21 cellular contexts compared by ENCODE assay signal in genomic region chr20:63015665-63016361, GRCh38. TPM values are rescaled to one million over a fixed set of nuclear protein-coding genes. Genes with fewer than 3 reads are reported as not detected.
DNase-seq lines count a peak whose midpoint lies in the region; ATAC-seq, FAIRE-seq and TF ChIP-seq lines count a peak whose summit lies in the region.
"Had no signal": no experiment of that assay in that cellular context is flagged by ENCODE, and none has a peak within 500 bp of the region (broad histone marks: within the 10 kb centered on the region; RNA-seq: fewer than 3 reads in every experiment).

No MANE protein-coding gene starts in this region.

- peaks cover 30% of the 10 kb centered on the region for H3K27me3 Mint-ChIP-seq in GM23338 (ENCODE audit: insufficient read depth, low read depth, poor library complexity)
- peaks cover 33% of the 10 kb centered on the region for H3K27me3 Mint-ChIP-seq in neural progenitor cell (ENCODE audit: insufficient read depth, low read depth)

- H3K27ac Mint-ChIP-seq in GM23338, result no peak overlapping the region
- no peak overlapping the region for H3K27ac Mint-ChIP-seq in neural progenitor cell
- no peak overlapping the region for H3K27ac Mint-ChIP-seq in stimulated activated effector memory CD8-positive, alpha-beta T cell treated with anti-CD3 and anti-CD28 coated beads, Interleukin-12 subunit alpha, Interleukin-12 subunit beta, amount 100 ng/mL, for 72 hours
- H3K27ac Mint-ChIP-seq: T-helper 1 cell treated with Interleukin-12 subunit alpha and Interleukin-12 subunit beta and Interleukin-4 antibody, amounts not matched to agents 30 μg/mL and 1 μg/mL, for 36 hours had no signal

- H2BK15ac ChIP-seq in H1 (ENCODE audit: low read length), result no peak overlapping the region

- TF ChIP-seq CTCF in DND-41 (IDR thresholded peaks at IDR 0.05; ENCODE audit: borderline replicate concordance, extremely low read depth, low read length, poor library complexity, severe bottlenecking) (no peak), GM23338 (conservative IDR thresholded peaks at IDR 0.05; ENCODE audit: low read depth in 2 of 2) (no peak), H1 (IDR thresholded peaks at IDR 0.05; ENCODE audit: control extremely low read depth in 1 of 3, insufficient read depth in 1 of 3, low read depth in 1 of 3, low read length in 3 of 3) (no peak), neural progenitor cell (IDR thresholded peaks at IDR 0.05) (no peak)

- H4K8ac ChIP-seq in H1 (ENCODE audit: extremely low read depth, insufficient read depth, low read length), result 0 out of 2 replicates have a peak overlapping the region, but pooled peaks have one; percentile 53

- POLR2A ChIA-PET in H1 (lab: Charles Lee; ENCODE audit: partially characterized antibody), result interaction anchor here (1.5 kb wide), 1 partner anchor 81 kb away, joined by 3 read pairs; no protein-coding TSS in a partner anchor

- H2AK5ac ChIP-seq in H1 (ENCODE audit: low read depth, low read length), result no peak overlapping the region

- H3F3A ChIP-seq in GM23338 (replicated peaks; ENCODE audit: low read depth) (peaks cover 19% of the 10 kb centered on the region), neural progenitor cell (ENCODE audit: low read depth) (peaks cover 15% of the 10 kb centered on the region)

- peaks cover 24% of the 10 kb centered on the region for H3K9me3 ChIP-seq in DND-41 (ENCODE audit: insufficient read depth, low read length, severe bottlenecking)
- peaks cover 5 to 8% of the 10 kb centered on the region in 2 experiments; a peak in 3 of 4 replicates for H3K9me3 ChIP-seq in H1 (ENCODE audit: insufficient read depth in 2 of 2, low read depth in 1 of 2, low read length in 1 of 2)
- H3K9me3 ChIP-seq in neural progenitor cell (ENCODE audit: low read depth), result peaks cover 5% of the 10 kb centered on the region

- H2BK5ac ChIP-seq in H1 (ENCODE audit: low read depth, low read length), result no peak overlapping the region

- TF ChIP-seq EP300 in H1 (IDR thresholded peaks at IDR 0.05; ENCODE audit: borderline replicate concordance in 1 of 2, low read depth in 2 of 2, low read length in 2 of 2), result no peak

- peaks cover 52% of the 10 kb centered on the region for H3K36me3 ChIP-seq in DND-41 (ENCODE audit: insufficient read depth, low read length)
- peaks cover 7% of the 10 kb centered on the region; the same call in 1 of the 2 replicates for H3K36me3 ChIP-seq in GM23338 (ENCODE audit: insufficient read depth)
- no peaks in the 10 kb centered on the region for H3K36me3 ChIP-seq in H1 (ENCODE audit: control insufficient read depth in 2 of 4, insufficient read depth in 4 of 4, low read length in 3 of 4)
- H3K36me3 ChIP-seq in neural progenitor cell, result no peaks in the 10 kb centered on the region
- H3K36me3 ChIP-seq: SJSA1 had no signal

- H3K4me1 ChIP-seq in DND-41 (ENCODE audit: insufficient read depth, low read length) (peaks cover 16% of the 10 kb centered on the region), GM23338 (ENCODE audit: insufficient read depth) (peaks cover 11% of the 10 kb centered on the region), H1 (replicated peaks in 1 of 4; ENCODE audit: control insufficient read depth in 3 of 4, insufficient read depth in 4 of 4, low read length in 3 of 4) (peaks cover 0 to 11% (median 6%) of the 10 kb centered on the region in 4 experiments; a peak in 6 of 7 replicates), neural progenitor cell (peaks cover 13% of the 10 kb centered on the region)

- H3K18ac ChIP-seq in H1 (ENCODE audit: extremely low read depth, low read length), result no peak overlapping the region

- peaks cover 35% of the 10 kb centered on the region for H4K20me1 ChIP-seq in DND-41 (ENCODE audit: insufficient read depth, low read length)
- H4K20me1 ChIP-seq in GM23338 (replicated peaks; ENCODE audit: insufficient read depth), result no peaks in the 10 kb centered on the region
- no peaks in the 10 kb centered on the region for H4K20me1 ChIP-seq in H1 (replicated peaks in 1 of 2; ENCODE audit: control insufficient read depth in 1 of 2, insufficient read depth in 2 of 2, low read length in 2 of 2)
- H4K20me1 ChIP-seq in neural progenitor cell (ENCODE audit: low read depth), result no peaks in the 10 kb centered on the region

- FAIRE-seq in H1 (lab: Jason Lieb, UNC), result no peak

- no peaks in the 10 kb centered on the region for H3K79me1 ChIP-seq in H1 (ENCODE audit: low read depth, low read length)

- CTCF ChIA-PET in H1 (lab: Charles Lee; ENCODE audit: partially characterized antibody), result interaction anchor here (0.5 to 1.8 kb wide), 4 partner anchors 25 to 115 kb away, joined by 3 to 5 read pairs (median 4); no protein-coding TSS in a partner anchor

- ATAC-seq in DND-41 (ENCODE audit: insufficient read depth, low read depth), result 0 out of 3 replicates have a peak, but pooled peaks have one; percentile 3
- ATAC-seq in GM23338, result no peak
- ATAC-seq in stimulated activated effector memory CD8-positive, alpha-beta T cell treated with anti-CD3 and anti-CD28 coated beads, Interleukin-12 subunit alpha, Interleukin-12 subunit beta, amount 100 ng/mL, for 72 hours, result no peak
- ATAC-seq: PC-3 had no signal

- H3K23ac ChIP-seq in H1 (ENCODE audit: insufficient read length), result no peak overlapping the region

- WGBS in H1 (ENCODE audit: extremely low coverage in 1 of 2, insufficient coverage in 1 of 2, insufficient read length in 1 of 2, insufficient replicate concordance in 2 of 2, low coverage in 1 of 2, low lambda C conversion rate in 2 of 2, missing lambda C conversion rate in 1 of 2), 2 experiments, result 97% methylated on average over 19 of the region's 22 CpGs; no CpG with 5 or more reads in 1 of the 2 experiments

- H2BK20ac ChIP-seq in H1 (ENCODE audit: low read length), result no peak overlapping the region

- H3K23me2 ChIP-seq in H1 (ENCODE audit: low read depth, low read length), result no peaks in the 10 kb centered on the region

- TF ChIP-seq POLR2A in H1 (IDR thresholded peaks at IDR 0.05; ENCODE audit: control extremely low read depth in 1 of 2, low read depth in 2 of 2, low read length in 2 of 2), result no peak

- H3K4me3 Mint-ChIP-seq in GM23338 (no peak overlapping the region), neural progenitor cell (peak overlapping the region; percentile 76)
- H3K4me3 Mint-ChIP-seq in stimulated activated effector memory CD8-positive, alpha-beta T cell treated with anti-CD3 and anti-CD28 coated beads, Interleukin-12 subunit alpha, Interleukin-12 subunit beta, amount 100 ng/mL, for 72 hours, result no peak overlapping the region
- H3K4me3 Mint-ChIP-seq: T-helper 1 cell treated with Interleukin-12 subunit alpha and Interleukin-12 subunit beta and Interleukin-4 antibody, amounts not matched to agents 30 μg/mL and 1 μg/mL, for 36 hours had no signal

- peak overlapping the region; percentile 17; the same call in 1 of the 2 replicates for H2BK12ac ChIP-seq in H1 (ENCODE audit: low read depth, low read length)

- H2AFZ ChIP-seq in DND-41 (ENCODE audit: low read depth, low read length) (no peak overlapping the region), GM23338 (no peak overlapping the region), H1 (ENCODE audit: low read length) (no peak overlapping the region), neural progenitor cell (replicated peaks) (no peak overlapping the region)

- no peak overlapping the region for H3K9ac ChIP-seq in DND-41 (ENCODE audit: low read depth, low read length)
- no peak overlapping the region for H3K9ac ChIP-seq in H1 (replicated peaks in 1 of 4; ENCODE audit: extremely low read depth in 1 of 4, low read depth in 3 of 4, low read length in 3 of 4)
- H3K9ac ChIP-seq in neural progenitor cell, result no peak overlapping the region

- H3K27ac ChIP-seq in DND-41 (ENCODE audit: low read length), result peak overlapping the region; percentile 39; the same call in 1 of the 2 replicates
- no peak overlapping the region for H3K27ac ChIP-seq in GM23338 (ENCODE audit: low read depth)
- H3K27ac ChIP-seq in H1 (ENCODE audit: low read depth, low read length), result no peak overlapping the region
- no peak overlapping the region for H3K27ac ChIP-seq in neural progenitor cell
- H3K27ac ChIP-seq: RWPE1, SJSA1 had no signal

- H3K14ac ChIP-seq in H1 (ENCODE audit: insufficient read length), result no peak overlapping the region

- H3K56ac ChIP-seq in H1 (replicated peaks; ENCODE audit: insufficient read length, low read depth, low read length), result no peak overlapping the region

- peaks cover 90% of the 10 kb centered on the region for H3K79me2 ChIP-seq in DND-41 (ENCODE audit: insufficient read depth, low read length)
- H3K79me2 ChIP-seq in GM23338 (replicated peaks; ENCODE audit: insufficient read depth), result no peaks in the 10 kb centered on the region
- H3K79me2 ChIP-seq in H1 (ENCODE audit: control insufficient read depth in 1 of 2, insufficient read depth in 2 of 2, low read length in 2 of 2), result no peaks in the 10 kb centered on the region
- no peaks in the 10 kb centered on the region for H3K79me2 ChIP-seq in neural progenitor cell (ENCODE audit: low read depth)

- H3K4me3 ChIP-seq in DND-41 (ENCODE audit: low read depth in 1 of 2, low read length in 2 of 2), result no peak overlapping the region
- H3K4me3 ChIP-seq in GM23338, result no peak overlapping the region
- H3K4me3 ChIP-seq in H1 (ENCODE audit: extremely low read depth in 1 of 4, insufficient read depth in 2 of 4, low read depth in 3 of 4, low read length in 4 of 4), result no peak overlapping the region
- no peak overlapping the region for H3K4me3 ChIP-seq in neural progenitor cell
- H3K4me3 ChIP-seq: SJSA1 had no signal

- H3K4me2 ChIP-seq in DND-41 (ENCODE audit: insufficient read depth, low read length) (no peak overlapping the region), GM23338 (no peak overlapping the region), H1 (ENCODE audit: insufficient read depth in 1 of 2, low read depth in 2 of 2, low read length in 2 of 2) (no peak overlapping the region), neural progenitor cell (peak overlapping the region; percentile 68)

- DNase-seq in DND-41 (no peak), GM23338 (ENCODE audit: low spot score) (peak; percentile 24), H1 (ENCODE audit: low read depth in 1 of 2, low spot score in 2 of 2) (no peak), neural progenitor cell (ENCODE audit: low spot score) (no peak), DMS114 treated with DMSO at 0.1 percent for 48 hours (lab: John Stamatoyannopoulos, UW; ENCODE audit: unreplicated experiment) (no peak), DMS153 (lab: John Stamatoyannopoulos, UW) (no peak), AG20443 (ENCODE audit: low spot score) (no peak)
- DNase-seq in stimulated activated effector memory CD8-positive, alpha-beta T cell treated with anti-CD3 and anti-CD28 coated beads, Interleukin-12 subunit alpha, Interleukin-12 subunit beta, amount 100 ng/mL, for 72 hours (ENCODE audit: low spot score in 2 of 2), result no peak
- DNase-seq: ACHN, AML-193, DMS 273 treated with DMSO at 0.1 percent for 48 hours, HCEC 1CT, KBM-7, NCI-H1694 treated with DMSO at 0.1 percent for 48 hours, NCI-H2107, NCI-H510A treated with DMSO at 0.1 percent for 48 hours, NCI-H774, PC-3 had no signal

- no peak overlapping the region for H4K5ac ChIP-seq in H1 (ENCODE audit: insufficient read length, low read depth, low read length)

- H3K4me1 Mint-ChIP-seq in GM23338 (peaks cover 26% of the 10 kb centered on the region), neural progenitor cell (peaks cover 29% of the 10 kb centered on the region)
- H3K4me1 Mint-ChIP-seq in stimulated activated effector memory CD8-positive, alpha-beta T cell treated with anti-CD3 and anti-CD28 coated beads, Interleukin-12 subunit alpha, Interleukin-12 subunit beta, amount 100 ng/mL, for 72 hours, result no peaks in the 10 kb centered on the region

- H3K36me3 Mint-ChIP-seq in GM23338 (ENCODE audit: low read depth), result peaks cover 30% of the 10 kb centered on the region
- H3K36me3 Mint-ChIP-seq in neural progenitor cell, result peaks cover 5% of the 10 kb centered on the region
- peaks cover under 1% of the 10 kb centered on the region for H3K36me3 Mint-ChIP-seq in stimulated activated effector memory CD8-positive, alpha-beta T cell treated with anti-CD3 and anti-CD28 coated beads, Interleukin-12 subunit alpha, Interleukin-12 subunit beta, amount 100 ng/mL, for 72 hours

- no peaks in the 10 kb centered on the region for H3K27me3 ChIP-seq in DND-41 (ENCODE audit: insufficient read depth, low read length, poor library complexity)
- peaks cover 13% of the 10 kb centered on the region for H3K27me3 ChIP-seq in GM23338 (ENCODE audit: insufficient read depth)
- peaks cover 0 to 14% (median 7%) of the 10 kb centered on the region in 4 experiments; a peak in 6 of 7 replicates for H3K27me3 ChIP-seq in H1 (replicated peaks in 1 of 4; ENCODE audit: control insufficient read depth in 3 of 4, extremely low read depth in 1 of 4, insufficient read depth in 3 of 4, low read length in 3 of 4)
- peaks cover 36% of the 10 kb centered on the region for H3K27me3 ChIP-seq in neural progenitor cell

- H3K9me3 Mint-ChIP-seq in GM23338 (peaks cover 36% of the 10 kb centered on the region), neural progenitor cell (peaks cover 29% of the 10 kb centered on the region)
- peaks cover 7% of the 10 kb centered on the region for H3K9me3 Mint-ChIP-seq in stimulated activated effector memory CD8-positive, alpha-beta T cell treated with anti-CD3 and anti-CD28 coated beads, Interleukin-12 subunit alpha, Interleukin-12 subunit beta, amount 100 ng/mL, for 72 hours

- H3K4ac ChIP-seq in H1 (replicated peaks; ENCODE audit: insufficient read length, low read depth, low read length), result no peak overlapping the region

- no peak for TF ChIP-seq RAD21 in H1 (IDR thresholded peaks at IDR 0.05 in 1 of 2, conservative IDR thresholded peaks at IDR 0.05 in 1 of 2; ENCODE audit: low read depth in 2 of 2, low read length in 2 of 2)

- no peak overlapping the region for H4K91ac ChIP-seq in H1 (replicated peaks; ENCODE audit: insufficient read length, low read length)

- no peaks in the 10 kb centered on the region for H3K9me2 ChIP-seq in GM23338 (ENCODE audit: insufficient read depth)

- H2BK120ac ChIP-seq in H1 (replicated peaks; ENCODE audit: low read depth, low read length), result no peak overlapping the region

RNA-seq across cellular contexts. Expression of gene BHLHE23, which starts 9.0 kb away (rescaled TPM):
- total RNA-seq in GM23338 (2014; rRNA removed; shearing (Covaris generic)), result 5.0 and 6.6 TPM in 2 replicates
- polyA plus RNA-seq in GM23338 (2016; fragmentation: Nextera tagmentation; extraction: Ambion mirVana) (0.52 TPM in 2 replicates), H1 (2011; rRNA removed) (0.36 TPM in 1 of 2 replicates, not detected in the other)
- total RNA-seq in H1 (2021; fragmentation: NEBNext Ultra II Directional; extraction: Animal tissue kit (Norgen Biotek cat#: 25700)), result 0.38 and 0.47 TPM in 2 replicates
- 0.14 TPM for polyA plus RNA-seq in H1 (2011; cell fraction: cytosol; rRNA removed)
- polyA plus RNA-seq in H1 (2011; cell fraction: nucleus; rRNA removed), result 0.13 TPM
- not detected in 4 replicates for polyA plus RNA-seq in H1 (2012, experiment 1 of 2)
- polyA plus RNA-seq in H1 (2012, experiment 2 of 2), result not detected
- 0.04 TPM for polyA plus RNA-seq in H1 (2013, experiment 1 of 2)
- polyA plus RNA-seq in H1 (2013, experiment 2 of 2), result 0.09 TPM
- not detected in 2 replicates for polyA minus RNA-seq in H1 (2011; rRNA and poly(A)+ RNA removed)
- polyA minus RNA-seq in H1 (2011; cell fraction: cytosol; rRNA and poly(A)+ RNA removed), result 1.0 TPM
- polyA minus RNA-seq in H1 (2011; cell fraction: nucleus; rRNA and poly(A)+ RNA removed), result 0.80 TPM
- total RNA-seq in neural progenitor cell (ENCODE audit: low replicate concordance), result 0.22 TPM in 1 of 2 replicates, not detected in the other
- total RNA-seq: PC-3, SJSA1 had no signal
